Comparison of ENCODE assay signal across 12 cellular contexts in the genomic region with DNA sequence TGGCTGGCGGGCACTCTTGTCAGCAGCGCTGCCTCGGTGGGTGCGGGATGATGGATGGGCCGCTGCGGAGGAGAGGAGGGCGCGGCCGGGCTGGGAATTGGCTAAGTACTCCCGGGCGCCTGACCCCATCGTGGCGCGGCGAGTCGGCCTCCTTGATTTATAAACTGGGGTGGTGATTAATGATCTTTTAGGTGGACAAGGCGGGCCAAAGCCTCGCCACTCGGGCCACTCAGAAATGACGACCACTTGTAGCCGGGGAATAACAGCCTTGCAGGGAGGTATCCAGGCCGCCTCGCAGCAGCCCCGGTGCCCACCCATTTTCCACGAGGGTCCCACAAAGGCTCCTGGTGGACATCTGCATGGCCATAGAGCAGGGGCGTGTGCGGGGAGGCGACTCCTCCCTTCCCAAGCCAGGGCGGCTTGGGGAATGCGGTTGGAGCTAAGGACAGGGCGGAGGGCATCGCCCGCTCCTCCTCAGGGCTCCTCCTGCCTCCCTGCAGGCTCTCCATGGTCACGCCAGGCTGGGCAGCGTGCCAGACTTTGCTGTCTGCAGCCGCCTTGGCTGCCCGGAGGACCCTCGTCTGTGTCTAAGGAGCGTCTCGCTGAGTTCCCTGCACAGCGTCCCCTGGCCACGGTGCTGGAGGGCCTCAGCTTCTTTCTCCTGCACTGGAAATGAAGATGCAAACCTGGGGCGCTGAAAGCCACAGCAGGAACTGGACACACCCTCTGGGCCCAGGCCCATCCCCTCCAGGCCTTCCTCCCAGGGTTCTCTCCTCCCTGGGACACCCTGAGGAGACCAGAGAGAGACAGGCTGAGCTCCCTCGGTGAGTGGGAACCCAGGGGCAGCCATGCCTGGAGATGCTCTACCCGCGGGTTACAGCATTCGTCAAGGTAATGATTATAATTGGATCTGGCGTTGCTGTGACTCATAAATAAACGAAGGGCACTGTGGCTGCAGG.
"Had no signal": no experiment of that assay in that cellular context is flagged by ENCODE, and none has a peak within 500 bp of the region (broad histone marks: within the 10 kb centered on the region; RNA-seq: fewer than 3 reads in every experiment).

No MANE protein-coding gene starts in this region.

- H3K4me1 Mint-ChIP-seq: naive thymus-derived CD4-positive, alpha-beta T cell had no signal

- H3K27ac ChIP-seq: adrenal gland, coronary artery, thoracic aorta had no signal

- H3K9me3 Mint-ChIP-seq: naive thymus-derived CD4-positive, alpha-beta T cell; stimulated activated naive CD8-positive, alpha-beta T cell treated with anti-CD3 and anti-CD28 coated beads, Interleukin-15, Interleukin-2, amounts not matched to agents 100 ng/mL and 50 ng/mL, for 24 hours; T-helper 2 cell treated with Interferon-gamma antibody and Interleukin-4, amounts not matched to agents 5 μg/mL and 100 μg/mL, for 36 hours had no signal

- ATAC-seq: naive thymus-derived CD4-positive, alpha-beta T cell had no signal

- DNase-seq: activated CD4-positive, alpha-beta T cell treated with anti-CD3 and anti-CD28 coated beads, Interleukin-2, amount 50 U/mL, for 1 hour; activated naive CD4-positive, alpha-beta T cell treated with anti-CD3 and anti-CD28 coated beads, Interleukin-2, amount 50 U/mL, for 16 hours; central memory CD4-positive, alpha-beta T cell; effector CD4-positive, alpha-beta T cell; kidney; naive thymus-derived CD4-positive, alpha-beta T cell; stimulated activated CD4-positive, alpha-beta T cell treated with anti-CD3 and anti-CD28 coated beads, Interleukin-4, amount 100 ng/mL, for 1 hour had no signal

- H3K4me3 Mint-ChIP-seq: naive thymus-derived CD4-positive, alpha-beta T cell; stimulated activated naive CD8-positive, alpha-beta T cell treated with anti-CD3 and anti-CD28 coated beads, Interleukin-15, Interleukin-2, amounts not matched to agents 100 ng/mL and 50 ng/mL, for 24 hours; T-helper 2 cell treated with Interferon-gamma antibody and Interleukin-4, amounts not matched to agents 5 μg/mL and 100 μg/mL, for 36 hours had no signal

- H3K4me3 ChIP-seq: adrenal gland, coronary artery, thoracic aorta had no signal

- H3K36me3 Mint-ChIP-seq: naive thymus-derived CD4-positive, alpha-beta T cell had no signal

- H3K36me3 ChIP-seq: adrenal gland, thoracic aorta had no signal

- H3K27ac Mint-ChIP-seq: naive thymus-derived CD4-positive, alpha-beta T cell; stimulated activated naive CD8-positive, alpha-beta T cell treated with anti-CD3 and anti-CD28 coated beads, Interleukin-15, Interleukin-2, amounts not matched to agents 100 ng/mL and 50 ng/mL, for 24 hours; T-helper 2 cell treated with Interferon-gamma antibody and Interleukin-4, amounts not matched to agents 5 μg/mL and 100 μg/mL, for 36 hours had no signal

- H3K27me3 Mint-ChIP-seq: stimulated activated naive CD8-positive, alpha-beta T cell treated with anti-CD3 and anti-CD28 coated beads, Interleukin-15, Interleukin-2, amounts not matched to agents 100 ng/mL and 50 ng/mL, for 24 hours had no signal

- H3K4me1 ChIP-seq: adrenal gland had no signal

- H3K9me3 ChIP-seq: adrenal gland, thoracic aorta had no signal
